In the genomic region with DNA sequence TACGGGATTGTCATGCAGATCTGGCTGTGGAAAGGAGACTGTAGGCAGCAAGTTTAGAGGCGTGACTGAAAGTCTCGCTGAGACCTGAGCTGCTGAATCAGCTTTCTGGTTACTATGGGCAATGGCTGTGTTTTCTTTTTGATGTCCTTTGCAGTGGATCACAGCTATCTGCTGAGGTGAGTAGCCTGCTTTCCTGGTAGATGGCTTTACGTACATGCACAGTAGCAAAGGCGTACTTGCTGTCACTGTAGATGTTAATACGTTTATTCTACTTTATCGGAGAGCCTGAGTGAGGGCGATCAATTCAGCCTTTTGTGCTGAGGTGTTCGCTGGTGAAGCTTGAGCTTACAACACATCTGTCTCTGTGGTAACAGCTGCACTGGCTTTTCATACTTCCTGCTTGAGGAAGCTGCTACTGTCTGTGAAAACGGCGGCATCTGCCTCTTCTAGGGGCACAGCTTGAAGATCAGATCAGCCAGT, we compare ENCODE assay signal across 8 cellular contexts.
DNase-seq lines count a peak whose midpoint lies in the region; ATAC-seq and TF ChIP-seq lines count a peak whose summit lies in the region.
"Not testable (repeated sequence)": the region's sequence is repeated elsewhere in the genome, so short reads cannot be mapped to it uniquely, and the experiment has no call there.

No MANE protein-coding gene starts in this region.

- peak overlapping the region; percentile 92 for H3K27ac Mint-ChIP-seq in endothelial cell (ENCODE audit: unreplicated experiment)
- peak overlapping the region; percentile 18 to 45 for H3K27ac Mint-ChIP-seq in natural killer cell treated with Interleukin-12 subunit alpha and Interleukin-12 subunit beta and Interleukin-15 and Interleukin-18, amount 100 ng/mL, for 72 hours

- TF ChIP-seq CTCF in endothelial cell (IDR thresholded peaks at IDR 0.05; ENCODE audit: unreplicated experiment) = not testable (repeated sequence)

- H3K4me1 ChIP-seq in SJCRH30 = not testable (repeated sequence)

- not testable (repeated sequence) for H3K4me3 Mint-ChIP-seq in endothelial cell (ENCODE audit: unreplicated experiment)
- peak overlapping the region; percentile 63 for H3K4me3 Mint-ChIP-seq in natural killer cell treated with Interleukin-12 subunit alpha and Interleukin-12 subunit beta and Interleukin-15 and Interleukin-18, amount 100 ng/mL, for 72 hours

- H3K36me3 ChIP-seq in SJCRH30 = not testable (repeated sequence)

- not testable (repeated sequence) for H3K27me3 ChIP-seq in SJCRH30

- peak overlapping the region; percentile 83 for H3K27ac ChIP-seq in SJCRH30

- not testable (repeated sequence) for ATAC-seq in natural killer cell treated with Interleukin-12 subunit alpha and Interleukin-12 subunit beta and Interleukin-15 and Interleukin-18, amount 100 ng/mL, for 72 hours

- H3K27me3 Mint-ChIP-seq in endothelial cell (ENCODE audit: unreplicated experiment) = not testable (repeated sequence)
- peaks cover 0 to 12% of the 10 kb centered on the region in 2 donors for H3K27me3 Mint-ChIP-seq in natural killer cell treated with Interleukin-12 subunit alpha and Interleukin-12 subunit beta and Interleukin-15 and Interleukin-18, amount 100 ng/mL, for 72 hours

- not testable (repeated sequence) for H3K36me3 Mint-ChIP-seq in endothelial cell (ENCODE audit: low read depth, unreplicated experiment); natural killer cell treated with Interleukin-12 subunit alpha and Interleukin-12 subunit beta and Interleukin-15 and Interleukin-18, amount 100 ng/mL, for 72 hours

- H3K4me3 ChIP-seq in Jurkat, Clone E6-1 (ENCODE audit: low read length) = peak overlapping the region; percentile 39
- H3K4me3 ChIP-seq in SJCRH30 = peak overlapping the region; percentile 54

- H3K9me3 ChIP-seq in SJCRH30 (replicated peaks) = not testable (repeated sequence)

- not testable (repeated sequence) for H3K9me3 Mint-ChIP-seq in endothelial cell (ENCODE audit: unreplicated experiment); natural killer cell treated with Interleukin-12 subunit alpha and Interleukin-12 subunit beta and Interleukin-15 and Interleukin-18, amount 100 ng/mL, for 72 hours

- DNase-seq in Ammon's horn (ENCODE audit: low spot score) (peak; percentile 3), SJCRH30 (peak; percentile 87 to 91), endothelial cell (ENCODE audit: low spot score) (peak; percentile 15)
- peak; percentile 88 for DNase-seq in Jurkat, Clone E6-1 (ENCODE audit: low read depth, low spot score)
- peak; percentile 6 to 9 for DNase-seq in activated CD4-positive, alpha-beta T cell treated with anti-CD3 and anti-CD28 coated beads, Interleukin-2, amount 50 U/mL, for 4 hours
- peak; percentile 76 for DNase-seq in activated effector memory CD4-positive, alpha-beta T cell treated with anti-CD3 and anti-CD28 coated beads, Interleukin-2, amount 50 U/mL, for 16 hours
- not testable (repeated sequence) for DNase-seq in natural killer cell treated with Interleukin-12 subunit alpha and Interleukin-12 subunit beta and Interleukin-15 and Interleukin-18, amount 100 ng/mL, for 72 hours (ENCODE audit: low spot score)
- peak in 2 of 3 experiments; percentile 12 to 24 for DNase-seq in stimulated activated CD4-positive, alpha-beta T cell treated with anti-CD3 and anti-CD28 coated beads, TNF-alpha, amount 100 ng/mL, for 24 hours (ENCODE audit: low read depth in 3 of 3)

- peaks cover 21% of the 10 kb centered on the region for H3K4me1 Mint-ChIP-seq in endothelial cell (ENCODE audit: unreplicated experiment)
- H3K4me1 Mint-ChIP-seq in natural killer cell treated with Interleukin-12 subunit alpha and Interleukin-12 subunit beta and Interleukin-15 and Interleukin-18, amount 100 ng/mL, for 72 hours (ENCODE audit: low read depth in 2 of 2) = peaks cover 9 to 14% of the 10 kb centered on the region in 2 donors
